ENCODE assay signal across 7 cellular contexts in genomic region chrX:48945517-48946348, GRCh38. TPM values are rescaled to one million over a fixed set of nuclear protein-coding genes. Genes with fewer than 3 reads are reported as not detected.
DNase-seq lines count a peak whose midpoint lies in the region; ATAC-seq lines count a peak whose summit lies in the region.

No MANE protein-coding gene starts in this region.

- no peaks in the 10 kb centered on the region for H3K27me3 ChIP-seq in HAP-1 (ENCODE audit: low read depth)
- H3K27me3 ChIP-seq in SJCRH30, result no peaks in the 10 kb centered on the region

- no peak overlapping the region for H3K27ac ChIP-seq in SJCRH30

- H3K4me1 ChIP-seq in HAP-1 (no peaks in the 10 kb centered on the region), SJCRH30 (no peaks in the 10 kb centered on the region)

- no peaks in the 10 kb centered on the region for H3K9me3 ChIP-seq in HAP-1
- H3K9me3 ChIP-seq in SJCRH30 (replicated peaks), result no peaks in the 10 kb centered on the region

- in situ Hi-C loops in HAP-1 (cut with MboI; ENCODE audit: low sequenced_read_pairs), result no loop called here

- no peak overlapping the region for H3K4me3 ChIP-seq in HAP-1
- no peak overlapping the region for H3K4me3 ChIP-seq in SJCRH30

- peak; percentile 67 for DNase-seq in DMS53 (lab: John Stamatoyannopoulos, UW)
- peak; percentile 14 to 78 for DNase-seq in HAP-1 (ENCODE audit: low spot score in 2 of 2)
- DNase-seq in SJCRH30, result peak; percentile 22 to 50
- DNase-seq in astrocyte of the hippocampus (ENCODE audit: low read depth, low spot score), result peak; percentile 60
- peak; percentile 62 for DNase-seq in iPS-NIHi11 (ENCODE audit: low spot score)
- DNase-seq in stimulated activated CD4-positive, alpha-beta T cell treated with anti-CD3 and anti-CD28 coated beads, Interleukin-4, amount 100 ng/mL, for 4 hours, result peak; percentile 31 to 35

- no peak for ATAC-seq in HG03378 (IDR thresholded peaks at IDR 0.05; ENCODE audit: unreplicated experiment)

- H3K36me3 ChIP-seq in HAP-1 (replicated peaks) (peaks cover 23% of the 10 kb centered on the region), SJCRH30 (no peaks in the 10 kb centered on the region)

RNA-seq across cellular contexts. Expression of gene OTUD5, which starts 11.7 kb away (rescaled TPM):
- total RNA-seq in SJCRH30 (2014; rRNA removed; shearing (Covaris generic)), result 17.0 and 19.2 TPM in 2 replicates

RNA-seq across cellular contexts. Expression of gene KCND1, which starts 25.9 kb away (rescaled TPM):
- 0.08 and 0.12 TPM in 2 replicates for total RNA-seq in SJCRH30 (2014; rRNA removed; shearing (Covaris generic))

RNA-seq across cellular contexts. Expression of gene PIM2, which starts 26.9 kb away (rescaled TPM):
- 6.8 and 8.0 TPM in 2 replicates for total RNA-seq in SJCRH30 (2014; rRNA removed; shearing (Covaris generic))

RNA-seq across cellular contexts. Expression of gene SLC35A2, which starts 34.3 kb away (rescaled TPM):
- 12.6 and 16.0 TPM in 2 replicates for total RNA-seq in SJCRH30 (2014; rRNA removed; shearing (Covaris generic))

RNA-seq across cellular contexts. Expression of gene PQBP1, which starts 48.0 kb away (rescaled TPM):
- total RNA-seq in SJCRH30 (2014; rRNA removed; shearing (Covaris generic)), result 52.3 and 52.4 TPM in 2 replicates
